8 cellular contexts compared by ENCODE assay signal in the genomic region with DNA sequence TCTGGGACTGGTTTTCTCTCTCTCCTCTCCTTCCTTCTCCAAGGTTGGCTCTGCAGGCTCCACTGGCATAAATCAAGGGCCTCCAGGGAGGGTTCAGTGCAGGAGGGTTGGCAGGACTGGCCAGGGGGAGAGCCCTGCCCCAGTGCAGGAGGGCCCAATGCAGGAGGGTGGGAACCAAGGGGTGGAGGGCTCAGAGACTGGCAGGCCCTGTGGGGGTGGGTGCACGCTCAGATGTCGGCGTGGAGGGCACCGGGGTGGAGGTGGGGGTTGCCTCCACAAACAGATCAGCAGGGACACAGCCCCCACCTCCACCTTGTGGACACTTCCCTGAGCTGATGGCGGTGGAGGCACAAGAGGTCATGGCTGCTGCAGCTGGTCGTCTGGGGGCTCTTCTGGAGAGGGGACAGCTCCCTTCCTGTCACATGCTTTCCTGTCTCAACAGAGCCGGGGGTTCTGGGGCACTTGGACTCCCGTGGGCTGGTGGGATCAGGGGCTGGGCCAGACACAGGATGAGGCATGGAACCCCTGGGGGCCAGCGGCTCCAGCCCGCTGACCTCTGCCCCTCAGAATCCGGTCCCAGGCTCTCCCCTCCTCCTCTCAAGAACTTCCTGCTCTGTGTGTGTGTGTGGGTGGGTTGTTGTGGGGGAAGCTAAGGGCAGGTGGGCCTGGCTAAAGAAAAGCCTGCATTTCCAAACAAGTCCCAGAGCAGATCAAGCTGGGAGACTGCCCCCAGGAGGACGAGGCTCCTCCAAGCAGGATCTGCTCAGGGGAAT. TPM values are rescaled to one million over a fixed set of nuclear protein-coding genes. Genes with fewer than 3 reads are reported as not detected.
DNase-seq lines count a peak whose midpoint lies in the region; ATAC-seq and TF ChIP-seq lines count a peak whose summit lies in the region.

No MANE protein-coding gene starts in this region.

- H3K9ac ChIP-seq in iPS-18a (ENCODE audit: low read length) = no peak overlapping the region

- no peaks in the 10 kb centered on the region for H3K9me3 Mint-ChIP-seq in activated CD4-positive, alpha-beta memory T cell treated with anti-CD3 and anti-CD28 coated beads for 36 hours
- no peaks in the 10 kb centered on the region for H3K9me3 Mint-ChIP-seq in activated CD4-positive, alpha-beta memory T cell treated with anti-CD3 and anti-CD28 coated beads, Interleukin-2, amount 10 ng/mL, durations not matched to agents 7 days and 5 days
- H3K9me3 Mint-ChIP-seq in activated naive CD8-positive, alpha-beta T cell treated with anti-CD3 and anti-CD28 coated beads for 36 hours = no peaks in the 10 kb centered on the region

- peak overlapping the region; percentile 25 for H3K4me3 ChIP-seq in iPS-18a (ENCODE audit: low read length)
- no peak overlapping the region for H3K4me3 ChIP-seq in stomach

- H3K27ac Mint-ChIP-seq in activated CD4-positive, alpha-beta memory T cell treated with anti-CD3 and anti-CD28 coated beads for 36 hours = no peak overlapping the region
- no peak overlapping the region for H3K27ac Mint-ChIP-seq in activated CD4-positive, alpha-beta memory T cell treated with anti-CD3 and anti-CD28 coated beads, Interleukin-2, amount 10 ng/mL, durations not matched to agents 7 days and 5 days
- peak overlapping the region; percentile 80 for H3K27ac Mint-ChIP-seq in activated naive CD8-positive, alpha-beta T cell treated with anti-CD3 and anti-CD28 coated beads for 36 hours

- peaks cover 26% of the 10 kb centered on the region for H3K4me1 ChIP-seq in iPS-18a (ENCODE audit: control insufficient read depth, low read depth, low read length)
- H3K4me1 ChIP-seq in stomach = peaks cover 35 to 76% (median 64%) of the 10 kb centered on the region in 4 donors

- H3K9me3 ChIP-seq in iPS-18a (ENCODE audit: control insufficient read depth, low read depth, low read length) = no peaks in the 10 kb centered on the region
- no peaks in the 10 kb centered on the region for H3K9me3 ChIP-seq in stomach

- TF ChIP-seq EP300 in stomach (IDR thresholded peaks at IDR 0.05) = no peak

- H3K36me3 Mint-ChIP-seq in activated CD4-positive, alpha-beta memory T cell treated with anti-CD3 and anti-CD28 coated beads for 36 hours = peaks cover 16% of the 10 kb centered on the region
- peaks cover 14% of the 10 kb centered on the region for H3K36me3 Mint-ChIP-seq in activated CD4-positive, alpha-beta memory T cell treated with anti-CD3 and anti-CD28 coated beads, Interleukin-2, amount 10 ng/mL, durations not matched to agents 7 days and 5 days (ENCODE audit: low read depth)
- H3K36me3 Mint-ChIP-seq in activated naive CD8-positive, alpha-beta T cell treated with anti-CD3 and anti-CD28 coated beads for 36 hours = peaks cover 5% of the 10 kb centered on the region

- peak overlapping the region; percentile 16 for H3K4me3 Mint-ChIP-seq in activated CD4-positive, alpha-beta memory T cell treated with anti-CD3 and anti-CD28 coated beads for 36 hours
- H3K4me3 Mint-ChIP-seq in activated CD4-positive, alpha-beta memory T cell treated with anti-CD3 and anti-CD28 coated beads, Interleukin-2, amount 10 ng/mL, durations not matched to agents 7 days and 5 days = no peak overlapping the region
- H3K4me3 Mint-ChIP-seq in activated naive CD8-positive, alpha-beta T cell treated with anti-CD3 and anti-CD28 coated beads for 36 hours = peak overlapping the region; percentile 32

- POLR2A ChIA-PET in activated CD4-positive, alpha-beta memory T cell treated with anti-CD3 and anti-CD28 coated beads for 36 hours (lab: Charles Lee) = no interaction called here
- POLR2A ChIA-PET in activated CD4-positive, alpha-beta memory T cell treated with anti-CD3 and anti-CD28 coated beads, Interleukin-2, amount 10 ng/mL, durations not matched to agents 7 days and 5 days (lab: Charles Lee) = interaction anchor here (1.1 to 1.3 kb wide), 2 partner anchors 11 to 75 kb away, joined by 3 to 4 read pairs; no protein-coding TSS in a partner anchor

- H3K36me3 ChIP-seq in iPS-18a (ENCODE audit: control insufficient read depth, low read depth, low read length) (no peaks in the 10 kb centered on the region), stomach (peaks cover 0 to 25% (median 17%) of the 10 kb centered on the region in 4 donors)

- H3K27ac ChIP-seq in iPS-18a (ENCODE audit: low read length) (peak overlapping the region; percentile 27), stomach (peak overlapping the region; percentile 17 to 59 (median 54))

- ATAC-seq in HG03196 (IDR thresholded peaks at IDR 0.05; ENCODE audit: unreplicated experiment) = no peak

- DNase-seq in activated CD4-positive, alpha-beta memory T cell treated with anti-CD3 and anti-CD28 coated beads for 36 hours = no peak
- no peak for DNase-seq in activated CD4-positive, alpha-beta memory T cell treated with anti-CD3 and anti-CD28 coated beads, Interleukin-2, amount 10 ng/mL, durations not matched to agents 7 days and 5 days
- no peak for DNase-seq in activated naive CD8-positive, alpha-beta T cell treated with anti-CD3 and anti-CD28 coated beads for 36 hours
- DNase-seq in stomach (no peak), NCI-H187 (lab: John Stamatoyannopoulos, UW) (no peak), GM20000 (ENCODE audit: low spot score) (no peak)

- CTCF ChIA-PET in activated CD4-positive, alpha-beta memory T cell treated with anti-CD3 and anti-CD28 coated beads for 36 hours (lab: Charles Lee) = no interaction called here
- CTCF ChIA-PET in activated CD4-positive, alpha-beta memory T cell treated with anti-CD3 and anti-CD28 coated beads, Interleukin-2, amount 10 ng/mL, durations not matched to agents 7 days and 5 days (lab: Charles Lee) = no interaction called here

- TF ChIP-seq CTCF in stomach (IDR thresholded peaks at IDR 0.05) = no peak
- TF ChIP-seq CTCF in GM20000 (IDR thresholded peaks at IDR 0.05; ENCODE audit: extremely low read depth, missing control alignments) = no peak

- H3K4me1 Mint-ChIP-seq in activated CD4-positive, alpha-beta memory T cell treated with anti-CD3 and anti-CD28 coated beads for 36 hours (ENCODE audit: low read depth) = peaks cover 28% of the 10 kb centered on the region
- peaks cover 23% of the 10 kb centered on the region for H3K4me1 Mint-ChIP-seq in activated CD4-positive, alpha-beta memory T cell treated with anti-CD3 and anti-CD28 coated beads, Interleukin-2, amount 10 ng/mL, durations not matched to agents 7 days and 5 days
- peaks cover 22% of the 10 kb centered on the region for H3K4me1 Mint-ChIP-seq in activated naive CD8-positive, alpha-beta T cell treated with anti-CD3 and anti-CD28 coated beads for 36 hours

- 1 to 9% (median 4%) methylated on average over 5 to 12 of the region's 12 CpGs for WGBS in stomach, 5 donors

- no peak for TF ChIP-seq POLR2A in stomach (IDR thresholded peaks at IDR 0.05)

- H3K27me3 ChIP-seq in iPS-18a (ENCODE audit: control insufficient read depth, insufficient read depth, low read length) (no peaks in the 10 kb centered on the region), stomach (peaks cover 0 to 52% (median 33%) of the 10 kb centered on the region in 3 donors)

- intact Hi-C loops in activated CD4-positive, alpha-beta memory T cell treated with anti-CD3 and anti-CD28 coated beads for 36 hours (cut with micrococcal nuclease) = no loop called here
- intact Hi-C loops in stomach (cut with DNase I; ENCODE audit: low total_unique reads) = no loop called here

- no peaks in the 10 kb centered on the region for H3K27me3 Mint-ChIP-seq in activated CD4-positive, alpha-beta memory T cell treated with anti-CD3 and anti-CD28 coated beads for 36 hours
- H3K27me3 Mint-ChIP-seq in activated CD4-positive, alpha-beta memory T cell treated with anti-CD3 and anti-CD28 coated beads, Interleukin-2, amount 10 ng/mL, durations not matched to agents 7 days and 5 days = no peaks in the 10 kb centered on the region
- H3K27me3 Mint-ChIP-seq in activated naive CD8-positive, alpha-beta T cell treated with anti-CD3 and anti-CD28 coated beads for 36 hours = no peaks in the 10 kb centered on the region

RNA-seq across cellular contexts. Expression of a gene that starts 2.7 kb away (rescaled TPM):
- not detected for total RNA-seq in activated CD4-positive, alpha-beta memory T cell treated with anti-CD3 and anti-CD28 coated beads for 36 hours
- total RNA-seq in activated CD4-positive, alpha-beta memory T cell treated with anti-CD3 and anti-CD28 coated beads, Interleukin-2, amount 10 ng/mL, durations not matched to agents 7 days and 5 days = not detected
- total RNA-seq in activated naive CD8-positive, alpha-beta T cell treated with anti-CD3 and anti-CD28 coated beads for 36 hours = not detected
- total RNA-seq in stomach = not detected
- under 1 TPM in 2 of 3 donors, not detected in 1; 0.37 to 0.43 TPM for polyA plus RNA-seq in stomach

RNA-seq across cellular contexts. Expression of a gene that starts 6.5 kb away (rescaled TPM):
- total RNA-seq in activated CD4-positive, alpha-beta memory T cell treated with anti-CD3 and anti-CD28 coated beads for 36 hours = 10 to 100 TPM; 67.8 to 70.8 TPM
- total RNA-seq in activated CD4-positive, alpha-beta memory T cell treated with anti-CD3 and anti-CD28 coated beads, Interleukin-2, amount 10 ng/mL, durations not matched to agents 7 days and 5 days = 10 to 100 TPM; 48.2 to 48.7 TPM
- 10 to 100 TPM; 58.6 to 58.9 TPM for total RNA-seq in activated naive CD8-positive, alpha-beta T cell treated with anti-CD3 and anti-CD28 coated beads for 36 hours
- 10 to 100 TPM; 42.0 to 53.1 (median 45.5) TPM for total RNA-seq in stomach
- 10 to 100 TPM; 72.8 to 75.6 (median 73.3) TPM for polyA plus RNA-seq in stomach

RNA-seq across cellular contexts. Expression of a gene that starts 27.5 kb away (rescaled TPM):
- 1 to 10 TPM; 4.6 to 5.5 TPM for total RNA-seq in activated CD4-positive, alpha-beta memory T cell treated with anti-CD3 and anti-CD28 coated beads for 36 hours
- under 1 TPM; 0.53 to 0.65 TPM for total RNA-seq in activated CD4-positive, alpha-beta memory T cell treated with anti-CD3 and anti-CD28 coated beads, Interleukin-2, amount 10 ng/mL, durations not matched to agents 7 days and 5 days
- total RNA-seq in activated naive CD8-positive, alpha-beta T cell treated with anti-CD3 and anti-CD28 coated beads for 36 hours = under 1 TPM in 1 of 2 experiments, not detected in 1; 0.04 TPM
- total RNA-seq in stomach = 10 to 100 TPM in 1 of 5 donors, 1 to 10 TPM in 3, under 1 TPM in 1; 0.58 to 13.4 (median 4.1) TPM
- 1 to 10 TPM; 1.1 to 1.8 (median 1.7) TPM for polyA plus RNA-seq in stomach

RNA-seq across cellular contexts. Expression of a gene that starts 36.3 kb away (rescaled TPM):
- total RNA-seq in activated CD4-positive, alpha-beta memory T cell treated with anti-CD3 and anti-CD28 coated beads for 36 hours = 10 to 100 TPM; 33.7 to 33.8 TPM
- 10 to 100 TPM; 58.6 to 59.7 TPM for total RNA-seq in activated CD4-positive, alpha-beta memory T cell treated with anti-CD3 and anti-CD28 coated beads, Interleukin-2, amount 10 ng/mL, durations not matched to agents 7 days and 5 days
- 10 to 100 TPM; 32.1 to 32.9 TPM for total RNA-seq in activated naive CD8-positive, alpha-beta T cell treated with anti-CD3 and anti-CD28 coated beads for 36 hours
- total RNA-seq in stomach = 10 to 100 TPM; 23.7 to 60.1 (median 52.7) TPM
- 10 to 100 TPM; 23.1 to 26.4 (median 25.6) TPM for polyA plus RNA-seq in stomach
